Comparison of ENCODE assay signal across 3 cellular contexts in the genomic region with DNA sequence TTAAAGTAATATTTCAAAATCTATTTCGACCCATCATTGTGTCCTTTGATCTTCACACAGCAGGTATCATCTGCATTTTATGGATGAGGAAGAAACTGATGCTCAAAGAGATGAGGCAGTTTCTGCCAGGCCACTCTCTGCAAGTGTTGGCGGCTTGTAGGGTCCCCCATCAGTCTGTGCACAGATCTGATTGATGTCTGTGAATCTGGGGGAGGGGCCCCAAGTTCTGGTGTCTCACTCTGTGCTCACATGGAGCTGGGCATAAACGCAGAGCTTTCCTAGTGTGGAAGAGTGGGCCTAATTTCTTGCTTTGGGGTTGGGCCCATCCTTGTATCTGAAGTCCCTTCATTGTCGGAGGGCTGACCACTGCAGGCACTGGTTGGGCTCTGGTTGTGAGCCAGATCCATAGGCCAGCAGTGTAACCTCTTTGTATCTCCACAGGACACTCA.
TF ChIP-seq lines count a peak whose summit lies in the region.

No MANE protein-coding gene starts in this region.

TF ChIP-seq in A549, 52 proteins besides CTCF, POLR2A, EP300 and RAD21:
- TF ChIP-seq HEYL (CRISPR knock-in tag; IDR thresholded peaks at IDR 0.05): no peak
- no peak for TF ChIP-seq MAFK (IDR thresholded peaks at IDR 0.05; ENCODE audit: partially characterized antibody)
- TF ChIP-seq, protein P1, sequence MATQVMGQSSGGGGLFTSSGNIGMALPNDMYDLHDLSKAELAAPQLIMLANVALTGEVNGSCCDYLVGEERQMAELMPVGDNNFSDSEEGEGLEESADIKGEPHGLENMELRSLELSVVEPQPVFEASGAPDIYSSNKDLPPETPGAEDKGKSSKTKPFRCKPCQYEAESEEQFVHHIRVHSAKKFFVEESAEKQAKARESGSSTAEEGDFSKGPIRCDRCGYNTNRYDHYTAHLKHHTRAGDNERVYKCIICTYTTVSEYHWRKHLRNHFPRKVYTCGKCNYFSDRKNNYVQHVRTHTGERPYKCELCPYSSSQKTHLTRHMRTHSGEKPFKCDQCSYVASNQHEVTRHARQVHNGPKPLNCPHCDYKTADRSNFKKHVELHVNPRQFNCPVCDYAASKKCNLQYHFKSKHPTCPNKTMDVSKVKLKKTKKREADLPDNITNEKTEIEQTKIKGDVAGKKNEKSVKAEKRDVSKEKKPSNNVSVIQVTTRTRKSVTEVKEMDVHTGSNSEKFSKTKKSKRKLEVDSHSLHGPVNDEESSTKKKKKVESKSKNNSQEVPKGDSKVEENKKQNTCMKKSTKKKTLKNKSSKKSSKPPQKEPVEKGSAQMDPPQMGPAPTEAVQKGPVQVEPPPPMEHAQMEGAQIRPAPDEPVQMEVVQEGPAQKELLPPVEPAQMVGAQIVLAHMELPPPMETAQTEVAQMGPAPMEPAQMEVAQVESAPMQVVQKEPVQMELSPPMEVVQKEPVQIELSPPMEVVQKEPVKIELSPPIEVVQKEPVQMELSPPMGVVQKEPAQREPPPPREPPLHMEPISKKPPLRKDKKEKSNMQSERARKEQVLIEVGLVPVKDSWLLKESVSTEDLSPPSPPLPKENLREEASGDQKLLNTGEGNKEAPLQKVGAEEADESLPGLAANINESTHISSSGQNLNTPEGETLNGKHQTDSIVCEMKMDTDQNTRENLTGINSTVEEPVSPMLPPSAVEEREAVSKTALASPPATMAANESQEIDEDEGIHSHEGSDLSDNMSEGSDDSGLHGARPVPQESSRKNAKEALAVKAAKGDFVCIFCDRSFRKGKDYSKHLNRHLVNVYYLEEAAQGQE (IDR thresholded peaks at IDR 0.05): no peak
- TF ChIP-seq TP53 (CRISPR knock-in tag; IDR thresholded peaks at IDR 0.05): no peak
- TF ChIP-seq NPAS2 (CRISPR knock-in tag; IDR thresholded peaks at IDR 0.05; ENCODE audit: borderline replicate concordance): no peak
- no peak for TF ChIP-seq ZSCAN20 (CRISPR knock-in tag; IDR thresholded peaks at IDR 0.05)
- no peak for TF ChIP-seq RFX5 (IDR thresholded peaks at IDR 0.05)
- TF ChIP-seq, protein P2, sequence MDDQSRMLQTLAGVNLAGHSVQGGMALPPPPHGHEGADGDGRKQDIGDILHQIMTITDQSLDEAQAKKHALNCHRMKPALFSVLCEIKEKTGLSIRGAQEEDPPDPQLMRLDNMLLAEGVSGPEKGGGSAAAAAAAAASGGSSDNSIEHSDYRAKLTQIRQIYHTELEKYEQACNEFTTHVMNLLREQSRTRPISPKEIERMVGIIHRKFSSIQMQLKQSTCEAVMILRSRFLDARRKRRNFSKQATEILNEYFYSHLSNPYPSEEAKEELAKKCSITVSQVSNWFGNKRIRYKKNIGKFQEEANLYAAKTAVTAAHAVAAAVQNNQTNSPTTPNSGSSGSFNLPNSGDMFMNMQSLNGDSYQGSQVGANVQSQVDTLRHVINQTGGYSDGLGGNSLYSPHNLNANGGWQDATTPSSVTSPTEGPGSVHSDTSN (IDR thresholded peaks at IDR 0.05): no peak
- TF ChIP-seq ZFP36 (IDR thresholded peaks at IDR 0.05; ENCODE audit: borderline replicate concordance, partially characterized antibody): no peak
- no peak for TF ChIP-seq FOSB (CRISPR knock-in tag; IDR thresholded peaks at IDR 0.05)
- no peak for TF ChIP-seq RCOR1 (IDR thresholded peaks at IDR 0.05; ENCODE audit: low read depth, low read length)
- no peak for TF ChIP-seq NFE2L2 (conservative IDR thresholded peaks at IDR 0.05; ENCODE audit: low read length)

TF ChIP-seq in HCT116, 20 proteins besides CTCF, POLR2A, EP300 and RAD21:
- TF ChIP-seq EZH2phosphoT487 (IDR thresholded peaks at IDR 0.05; ENCODE audit: borderline replicate concordance) (no peak), JUND (IDR thresholded peaks at IDR 0.05) (no peak), TCF7L2 (IDR thresholded peaks at IDR 0.05; ENCODE audit: borderline replicate concordance, extremely low read depth, insufficient read depth, insufficient read length) (no peak), POLR2AphosphoS5 (IDR thresholded peaks at IDR 0.05; ENCODE audit: low read depth, low read length) (no peak), ELF1 (IDR thresholded peaks at IDR 0.05; ENCODE audit: borderline replicate concordance, low read depth) (no peak), SRF (IDR thresholded peaks at IDR 0.05; ENCODE audit: low read depth) (no peak), SIN3A (IDR thresholded peaks at IDR 0.05; ENCODE audit: low read depth) (no peak), ZFX (IDR thresholded peaks at IDR 0.05) (no peak), CEBPB (IDR thresholded peaks at IDR 0.05; ENCODE audit: low read depth) (no peak), YY1 (IDR thresholded peaks at IDR 0.05; ENCODE audit: extremely low read depth, insufficient replicate concordance, low read depth, low read length) (no peak), FOSL1 (IDR thresholded peaks at IDR 0.05; ENCODE audit: low read depth) (no peak), SP1 (IDR thresholded peaks at IDR 0.05; ENCODE audit: low read depth) (no peak), ZNF274 (IDR thresholded peaks at IDR 0.05; ENCODE audit: low read depth, low read length) (no peak)
- TF ChIP-seq, protein P3, sequence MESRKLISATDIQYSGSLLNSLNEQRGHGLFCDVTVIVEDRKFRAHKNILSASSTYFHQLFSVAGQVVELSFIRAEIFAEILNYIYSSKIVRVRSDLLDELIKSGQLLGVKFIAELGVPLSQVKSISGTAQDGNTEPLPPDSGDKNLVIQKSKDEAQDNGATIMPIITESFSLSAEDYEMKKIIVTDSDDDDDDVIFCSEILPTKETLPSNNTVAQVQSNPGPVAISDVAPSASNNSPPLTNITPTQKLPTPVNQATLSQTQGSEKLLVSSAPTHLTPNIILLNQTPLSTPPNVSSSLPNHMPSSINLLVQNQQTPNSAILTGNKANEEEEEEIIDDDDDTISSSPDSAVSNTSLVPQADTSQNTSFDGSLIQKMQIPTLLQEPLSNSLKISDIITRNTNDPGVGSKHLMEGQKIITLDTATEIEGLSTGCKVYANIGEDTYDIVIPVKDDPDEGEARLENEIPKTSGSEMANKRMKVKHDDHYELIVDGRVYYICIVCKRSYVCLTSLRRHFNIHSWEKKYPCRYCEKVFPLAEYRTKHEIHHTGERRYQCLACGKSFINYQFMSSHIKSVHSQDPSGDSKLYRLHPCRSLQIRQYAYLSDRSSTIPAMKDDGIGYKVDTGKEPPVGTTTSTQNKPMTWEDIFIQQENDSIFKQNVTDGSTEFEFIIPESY (IDR thresholded peaks at IDR 0.05; ENCODE audit: extremely low read depth, insufficient replicate concordance, low read length): no peak
- TF ChIP-seq, protein P1 (IDR thresholded peaks at IDR 0.05; ENCODE audit: low read depth): no peak

TF ChIP-seq in GM12878, 131 proteins besides CTCF, POLR2A, EP300 and RAD21:
- TF ChIP-seq, protein P4, sequence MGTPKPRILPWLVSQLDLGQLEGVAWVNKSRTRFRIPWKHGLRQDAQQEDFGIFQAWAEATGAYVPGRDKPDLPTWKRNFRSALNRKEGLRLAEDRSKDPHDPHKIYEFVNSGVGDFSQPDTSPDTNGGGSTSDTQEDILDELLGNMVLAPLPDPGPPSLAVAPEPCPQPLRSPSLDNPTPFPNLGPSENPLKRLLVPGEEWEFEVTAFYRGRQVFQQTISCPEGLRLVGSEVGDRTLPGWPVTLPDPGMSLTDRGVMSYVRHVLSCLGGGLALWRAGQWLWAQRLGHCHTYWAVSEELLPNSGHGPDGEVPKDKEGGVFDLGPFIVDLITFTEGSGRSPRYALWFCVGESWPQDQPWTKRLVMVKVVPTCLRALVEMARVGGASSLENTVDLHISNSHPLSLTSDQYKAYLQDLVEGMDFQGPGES (IDR thresholded peaks at IDR 0.05): no peak
- TF ChIP-seq, protein P5, sequence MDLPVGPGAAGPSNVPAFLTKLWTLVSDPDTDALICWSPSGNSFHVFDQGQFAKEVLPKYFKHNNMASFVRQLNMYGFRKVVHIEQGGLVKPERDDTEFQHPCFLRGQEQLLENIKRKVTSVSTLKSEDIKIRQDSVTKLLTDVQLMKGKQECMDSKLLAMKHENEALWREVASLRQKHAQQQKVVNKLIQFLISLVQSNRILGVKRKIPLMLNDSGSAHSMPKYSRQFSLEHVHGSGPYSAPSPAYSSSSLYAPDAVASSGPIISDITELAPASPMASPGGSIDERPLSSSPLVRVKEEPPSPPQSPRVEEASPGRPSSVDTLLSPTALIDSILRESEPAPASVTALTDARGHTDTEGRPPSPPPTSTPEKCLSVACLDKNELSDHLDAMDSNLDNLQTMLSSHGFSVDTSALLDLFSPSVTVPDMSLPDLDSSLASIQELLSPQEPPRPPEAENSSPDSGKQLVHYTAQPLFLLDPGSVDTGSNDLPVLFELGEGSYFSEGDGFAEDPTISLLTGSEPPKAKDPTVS (IDR thresholded peaks at IDR 0.05; ENCODE audit: low read depth, low read length): no peak
- TF ChIP-seq SMAD5 (IDR thresholded peaks at IDR 0.05; ENCODE audit: low read depth): no peak
- no peak for TF ChIP-seq MTA2 (IDR thresholded peaks at IDR 0.05; ENCODE audit: low read depth)
- TF ChIP-seq GATAD2B (conservative IDR thresholded peaks at IDR 0.05; ENCODE audit: low read depth): no peak
- TF ChIP-seq, protein P6, sequence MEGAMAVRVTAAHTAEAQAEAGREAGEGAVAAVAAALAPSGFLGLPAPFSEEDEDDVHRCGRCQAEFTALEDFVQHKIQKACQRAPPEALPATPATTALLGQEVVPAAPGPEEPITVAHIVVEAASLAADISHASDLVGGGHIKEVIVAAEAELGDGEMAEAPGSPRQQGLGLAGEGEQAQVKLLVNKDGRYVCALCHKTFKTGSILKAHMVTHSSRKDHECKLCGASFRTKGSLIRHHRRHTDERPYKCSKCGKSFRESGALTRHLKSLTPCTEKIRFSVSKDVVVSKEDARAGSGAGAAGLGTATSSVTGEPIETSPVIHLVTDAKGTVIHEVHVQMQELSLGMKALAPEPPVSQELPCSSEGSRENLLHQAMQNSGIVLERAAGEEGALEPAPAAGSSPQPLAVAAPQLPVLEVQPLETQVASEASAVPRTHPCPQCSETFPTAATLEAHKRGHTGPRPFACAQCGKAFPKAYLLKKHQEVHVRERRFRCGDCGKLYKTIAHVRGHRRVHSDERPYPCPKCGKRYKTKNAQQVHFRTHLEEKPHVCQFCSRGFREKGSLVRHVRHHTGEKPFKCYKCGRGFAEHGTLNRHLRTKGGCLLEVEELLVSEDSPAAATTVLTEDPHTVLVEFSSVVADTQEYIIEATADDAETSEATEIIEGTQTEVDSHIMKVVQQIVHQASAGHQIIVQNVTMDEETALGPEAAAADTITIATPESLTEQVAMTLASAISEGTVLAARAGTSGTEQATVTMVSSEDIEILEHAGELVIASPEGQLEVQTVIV (IDR thresholded peaks at IDR 0.05; ENCODE audit: borderline replicate concordance, partially characterized antibody): no peak
- TF ChIP-seq ASH2L (IDR thresholded peaks at IDR 0.05; ENCODE audit: borderline replicate concordance, low read depth): no peak
- TF ChIP-seq, protein P7, sequence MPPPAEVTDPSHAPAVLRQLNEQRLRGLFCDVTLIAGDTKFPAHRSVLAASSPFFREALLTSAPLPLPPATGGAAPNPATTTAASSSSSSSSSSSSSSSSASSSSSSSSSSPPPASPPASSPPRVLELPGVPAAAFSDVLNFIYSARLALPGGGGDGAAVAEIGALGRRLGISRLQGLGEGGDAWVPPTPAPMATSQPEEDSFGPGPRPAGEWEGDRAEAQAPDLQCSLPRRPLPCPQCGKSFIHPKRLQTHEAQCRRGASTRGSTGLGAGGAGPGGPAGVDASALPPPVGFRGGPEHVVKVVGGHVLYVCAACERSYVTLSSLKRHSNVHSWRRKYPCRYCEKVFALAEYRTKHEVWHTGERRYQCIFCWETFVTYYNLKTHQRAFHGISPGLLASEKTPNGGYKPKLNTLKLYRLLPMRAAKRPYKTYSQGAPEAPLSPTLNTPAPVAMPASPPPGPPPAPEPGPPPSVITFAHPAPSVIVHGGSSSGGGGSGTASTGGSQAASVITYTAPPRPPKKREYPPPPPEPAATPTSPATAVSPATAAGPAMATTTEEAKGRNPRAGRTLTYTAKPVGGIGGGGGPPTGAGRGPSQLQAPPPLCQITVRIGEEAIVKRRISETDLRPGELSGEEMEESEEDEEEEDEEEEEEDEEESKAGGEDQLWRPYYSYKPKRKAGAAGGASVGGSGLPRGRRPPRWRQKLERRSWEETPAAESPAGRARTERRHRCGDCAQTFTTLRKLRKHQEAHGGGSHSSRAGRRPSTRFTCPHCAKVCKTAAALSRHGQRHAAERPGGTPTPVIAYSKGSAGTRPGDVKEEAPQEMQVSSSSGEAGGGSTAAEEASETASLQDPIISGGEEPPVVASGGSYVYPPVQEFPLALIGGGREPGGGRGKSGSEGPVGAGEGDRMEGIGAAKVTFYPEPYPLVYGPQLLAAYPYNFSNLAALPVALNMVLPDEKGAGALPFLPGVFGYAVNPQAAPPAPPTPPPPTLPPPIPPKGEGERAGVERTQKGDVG (CRISPR knock-in tag; IDR thresholded peaks at IDR 0.05): no peak
